ENCODE assay signal across 17 cellular contexts in the genomic region with DNA sequence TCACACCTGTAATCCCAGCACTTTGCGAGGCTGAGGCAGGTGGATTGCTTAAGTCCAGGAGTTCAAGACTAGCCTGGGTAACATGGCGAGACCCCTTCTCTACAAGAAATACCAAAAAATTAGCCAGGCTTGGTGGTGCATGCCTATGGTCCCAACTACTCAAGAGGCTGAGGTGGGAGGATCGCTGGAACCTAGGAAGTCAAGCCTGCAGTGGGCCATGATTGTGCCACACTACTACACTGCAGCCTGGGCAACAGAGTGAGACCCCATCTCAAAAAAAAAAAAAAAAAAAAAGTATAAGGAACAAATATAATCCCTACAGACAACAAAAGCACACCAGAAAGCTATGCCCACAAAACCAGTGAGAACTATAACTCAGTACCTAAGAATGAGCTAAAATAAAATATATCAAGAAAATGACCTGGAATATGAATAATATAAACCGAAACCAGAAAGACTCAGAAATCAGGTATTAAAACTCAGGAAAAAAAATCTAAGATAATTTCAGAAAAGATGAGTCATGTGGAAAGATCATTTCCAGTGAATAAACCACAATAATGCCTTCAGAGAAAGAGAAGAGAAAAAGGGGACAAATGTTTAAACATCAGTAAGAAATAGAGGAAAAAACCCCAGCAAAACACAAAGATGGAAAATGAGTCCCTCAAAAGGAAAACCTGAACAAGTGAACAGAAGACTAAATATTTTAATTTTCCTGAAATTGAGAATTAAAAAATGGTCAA. TPM values are rescaled to one million over a fixed set of nuclear protein-coding genes. Genes with fewer than 3 reads are reported as not detected.
DNase-seq lines count a peak whose midpoint lies in the region; ATAC-seq and TF ChIP-seq lines count a peak whose summit lies in the region.
"Had no signal": no experiment of that assay in that cellular context is flagged by ENCODE, and none has a peak within 500 bp of the region (broad histone marks: within the 10 kb centered on the region; RNA-seq: fewer than 3 reads in every experiment).

No MANE protein-coding gene starts in this region.

- CTCF ChIA-PET in CD4-positive, alpha-beta memory T cell (lab: Charles Lee; ENCODE audit: partially characterized antibody), result no interaction called here
- CTCF ChIA-PET in naive thymus-derived CD4-positive, alpha-beta T cell (lab: Charles Lee), result no interaction called here

- H4K20me1 ChIP-seq in GM23248 (ENCODE audit: insufficient read depth), result peaks cover 10% of the 10 kb centered on the region; the same call in 1 of the 2 replicates

- no peak for TF ChIP-seq CTCF in lower leg skin (IDR thresholded peaks at IDR 0.05)

- in situ Hi-C loops in GM23248 (cut with MboI), result no loop called here

- POLR2A ChIA-PET in CD4-positive, alpha-beta memory T cell (lab: Charles Lee; ENCODE audit: partially characterized antibody), result interaction anchor here (0.6 kb wide), 1 partner anchor 292 kb away, joined by 3 read pairs; no protein-coding TSS in a partner anchor
- POLR2A ChIA-PET in naive thymus-derived CD4-positive, alpha-beta T cell (lab: Charles Lee), result no interaction called here

- peak overlapping the region; percentile 25 for H3K4me2 ChIP-seq in GM23248 (ENCODE audit: unreplicated experiment)

- no peak for ATAC-seq in naive thymus-derived CD4-positive, alpha-beta T cell
- ATAC-seq in GM21381 (IDR thresholded peaks at IDR 0.05; ENCODE audit: unreplicated experiment), result no peak
- ATAC-seq: Right ventricle myocardium inferior had no signal

- no peak overlapping the region for H2AFZ ChIP-seq in GM23248

- no peaks in the 10 kb centered on the region for H3K9me3 ChIP-seq in CD4-positive, alpha-beta memory T cell (ENCODE audit: control insufficient read depth in 1 of 2, low read length in 2 of 2)
- no peaks in the 10 kb centered on the region for H3K9me3 ChIP-seq in GM23248 (ENCODE audit: low read depth)
- H3K9me3 ChIP-seq in naive thymus-derived CD4-positive, alpha-beta T cell (ENCODE audit: control insufficient read depth in 2 of 3, low read length in 3 of 3), result no peaks in the 10 kb centered on the region

- no peak overlapping the region for H3K27ac ChIP-seq in CD4-positive, alpha-beta memory T cell (ENCODE audit: low read depth, low read length)
- peak overlapping the region; percentile 47 for H3K27ac ChIP-seq in GM23248
- no peak overlapping the region for H3K27ac ChIP-seq in naive thymus-derived CD4-positive, alpha-beta T cell (ENCODE audit: low read depth, low read length)
- H3K27ac ChIP-seq: C4-2B had no signal

- H3K9me3 Mint-ChIP-seq in CD4-positive, alpha-beta memory T cell, result peaks cover 0 to 3% (median 0%) of the 10 kb centered on the region in 8 donors
- no peaks in the 10 kb centered on the region for H3K9me3 Mint-ChIP-seq in activated naive CD8-positive, alpha-beta T cell treated with anti-CD3 and anti-CD28 coated beads for 36 hours
- no peaks in the 10 kb centered on the region for H3K9me3 Mint-ChIP-seq in naive thymus-derived CD4-positive, alpha-beta T cell

- WGBS in GM23248 (ENCODE audit: low coverage in 1 of 2, low lambda C conversion rate in 2 of 2, missing lambda C conversion rate in 2 of 2), 2 experiments, result 81 to 82% methylated on average over 4 of the region's 4 CpGs
- 89 to 96% methylated on average over 4 of the region's 4 CpGs for WGBS in lower leg skin, 2 donors

- H3K27ac Mint-ChIP-seq in CD4-positive, alpha-beta memory T cell, result peak overlapping the region in 6 of 7 donors; percentile 3 to 88 (median 48)
- peak overlapping the region; percentile 79 for H3K27ac Mint-ChIP-seq in activated naive CD8-positive, alpha-beta T cell treated with anti-CD3 and anti-CD28 coated beads for 36 hours
- H3K27ac Mint-ChIP-seq in naive thymus-derived CD4-positive, alpha-beta T cell, result peak overlapping the region in 6 of 9 donors; percentile 7 to 65 (median 27)

- H3F3A ChIP-seq in GM23248 (ENCODE audit: insufficient read depth), result peaks cover 36% of the 10 kb centered on the region

- H3K79me2 ChIP-seq in GM23248 (ENCODE audit: insufficient read depth), result peaks cover 100% of the 10 kb centered on the region

- peaks cover 14 to 30% (median 20%) of the 10 kb centered on the region in 4 donors for H3K4me1 Mint-ChIP-seq in CD4-positive, alpha-beta memory T cell
- H3K4me1 Mint-ChIP-seq in activated naive CD8-positive, alpha-beta T cell treated with anti-CD3 and anti-CD28 coated beads for 36 hours, result peaks cover 40% of the 10 kb centered on the region
- H3K4me1 Mint-ChIP-seq in naive thymus-derived CD4-positive, alpha-beta T cell, result peaks cover 9 to 26% (median 16%) of the 10 kb centered on the region in 7 donors

- H3K4me3 ChIP-seq in CD4-positive, alpha-beta memory T cell (ENCODE audit: low read length in 2 of 2), result no peak overlapping the region
- 0 out of 2 replicates have a peak overlapping the region, but pooled peaks have one; percentile 8 for H3K4me3 ChIP-seq in GM23248
- H3K4me3 ChIP-seq in naive thymus-derived CD4-positive, alpha-beta T cell (ENCODE audit: low read length), result no peak overlapping the region
- no peak overlapping the region for H3K4me3 ChIP-seq in lower leg skin (ENCODE audit: low read depth, poor library complexity, severe bottlenecking)

- no peak for TF ChIP-seq POLR2A in lower leg skin (IDR thresholded peaks at IDR 0.05)

- DNase-seq in CD4-positive, alpha-beta memory T cell, result no peak
- DNase-seq in GM23248, result peak; percentile 58
- no peak for DNase-seq in activated naive CD8-positive, alpha-beta T cell treated with anti-CD3 and anti-CD28 coated beads for 36 hours
- no peak for DNase-seq in naive thymus-derived CD4-positive, alpha-beta T cell
- DNase-seq in HT-29 (ENCODE audit: low spot score), result no peak
- DNase-seq in lower leg skin (ENCODE audit: low spot score in 2 of 2), result no peak
- DNase-seq: activated CD4-positive, alpha-beta T cell treated with anti-CD3 and anti-CD28 coated beads for 48 hours; activated gamma-delta T cell treated with Interleukin-2 at 50 U/mL for 16 hours; DND-41; midbrain; NCI-H1436; NCI-H2227 treated with DMSO at 0.1 percent for 48 hours; stimulated activated naive CD4-positive, alpha-beta T cell; T-helper 9 cell had no signal

- H3K27me3 Mint-ChIP-seq in CD4-positive, alpha-beta memory T cell, result no peaks in the 10 kb centered on the region
- no peaks in the 10 kb centered on the region for H3K27me3 Mint-ChIP-seq in activated naive CD8-positive, alpha-beta T cell treated with anti-CD3 and anti-CD28 coated beads for 36 hours
- H3K27me3 Mint-ChIP-seq in naive thymus-derived CD4-positive, alpha-beta T cell, result no peaks in the 10 kb centered on the region

- intact Hi-C loops in CD4-positive, alpha-beta memory T cell (cut with micrococcal nuclease), result no loop called here
- intact Hi-C loops in naive thymus-derived CD4-positive, alpha-beta T cell (cut with micrococcal nuclease), result no loop called here
- intact Hi-C loops in lower leg skin (cut with DNase I; ENCODE audit: low total_unique reads), result no loop called here

- no peaks in the 10 kb centered on the region for H3K4me1 ChIP-seq in CD4-positive, alpha-beta memory T cell (ENCODE audit: insufficient read depth, low read length)
- H3K4me1 ChIP-seq in GM23248 (ENCODE audit: insufficient read depth), result peaks cover 17% of the 10 kb centered on the region
- H3K4me1 ChIP-seq in naive thymus-derived CD4-positive, alpha-beta T cell (ENCODE audit: control insufficient read depth in 2 of 2, insufficient read depth in 2 of 2, low read length in 2 of 2), result no peaks in the 10 kb centered on the region

- H3K27me3 ChIP-seq in CD4-positive, alpha-beta memory T cell (ENCODE audit: insufficient read depth, low read length), result no peaks in the 10 kb centered on the region
- no peaks in the 10 kb centered on the region for H3K27me3 ChIP-seq in GM23248 (replicated peaks; ENCODE audit: insufficient read depth)
- no peaks in the 10 kb centered on the region for H3K27me3 ChIP-seq in naive thymus-derived CD4-positive, alpha-beta T cell (ENCODE audit: control insufficient read depth in 2 of 2, insufficient read depth in 2 of 2, low read length in 2 of 2)

- no peaks in the 10 kb centered on the region for H3K9me2 ChIP-seq in GM23248 (ENCODE audit: insufficient read depth)

- no peak overlapping the region for H3K4me3 Mint-ChIP-seq in CD4-positive, alpha-beta memory T cell
- peak overlapping the region; percentile 53 for H3K4me3 Mint-ChIP-seq in activated naive CD8-positive, alpha-beta T cell treated with anti-CD3 and anti-CD28 coated beads for 36 hours
- no peak overlapping the region for H3K4me3 Mint-ChIP-seq in naive thymus-derived CD4-positive, alpha-beta T cell

- no peak overlapping the region for H3K9ac ChIP-seq in GM23248

- H3K36me3 ChIP-seq in CD4-positive, alpha-beta memory T cell (ENCODE audit: insufficient read depth, low read length), result peaks cover 12% of the 10 kb centered on the region
- peaks cover 34% of the 10 kb centered on the region for H3K36me3 ChIP-seq in GM23248 (ENCODE audit: low read depth)
- H3K36me3 ChIP-seq in naive thymus-derived CD4-positive, alpha-beta T cell (ENCODE audit: control insufficient read depth in 2 of 3, insufficient read depth in 3 of 3, low read length in 3 of 3), result peaks cover 0 to 24% (median 4%) of the 10 kb centered on the region in 3 experiments

- H3K36me3 Mint-ChIP-seq in CD4-positive, alpha-beta memory T cell, result peaks cover 36 to 51% of the 10 kb centered on the region in 2 donors
- H3K36me3 Mint-ChIP-seq in activated naive CD8-positive, alpha-beta T cell treated with anti-CD3 and anti-CD28 coated beads for 36 hours, result peaks cover 63% of the 10 kb centered on the region
- H3K36me3 Mint-ChIP-seq in naive thymus-derived CD4-positive, alpha-beta T cell, result peaks cover 11 to 34% (median 26%) of the 10 kb centered on the region in 5 donors

RNA-seq across cellular contexts. Expression of a gene that starts 57.4 kb away (rescaled TPM):
- 10 to 100 TPM; 67.4 to 74.5 TPM for total RNA-seq in CD4-positive, alpha-beta memory T cell
- polyA plus RNA-seq in CD4-positive, alpha-beta memory T cell, result 100 to 1,000 TPM in 1 of 2 donors, 10 to 100 TPM in 1; 98.0 to 107 TPM
- 102 and 103 TPM in 2 replicates for total RNA-seq in GM23248 (2014; rRNA removed; shearing (Covaris generic))
- polyA plus RNA-seq in GM23248 (2016; fragmentation: Nextera tagmentation; extraction: Ambion mirVana), result 120 and 121 TPM in 2 replicates
- 10 to 100 TPM; 68.0 to 72.6 TPM for total RNA-seq in activated naive CD8-positive, alpha-beta T cell treated with anti-CD3 and anti-CD28 coated beads for 36 hours
- total RNA-seq in naive thymus-derived CD4-positive, alpha-beta T cell, result 10 to 100 TPM; 46.9 to 66.5 (median 60.1) TPM
- polyA plus RNA-seq in naive thymus-derived CD4-positive, alpha-beta T cell, result 10 to 100 TPM; 83.9 to 86.1 TPM
- 132 and 158 TPM in 2 replicates for total RNA-seq in HT-29 (2014; rRNA removed; shearing (Covaris generic))
- 100 to 1,000 TPM in 1 of 4 donors, 10 to 100 TPM in 3; 57.9 to 121 (median 66.2) TPM for total RNA-seq in lower leg skin

Comparison
In these comparisons a context has a peak if more than half of its experiments do, and no peak if none do; other contexts are left out.
1. H3K27ac Mint-ChIP-seq: peak in every context shown above with its lines; median percentile 79 in activated naive CD8-positive, alpha-beta T cell treated with anti-CD3 and anti-CD28 coated beads for 36 hours; 48 in CD4-positive, alpha-beta memory T cell; 27 in naive thymus-derived CD4-positive, alpha-beta T cell.